Comparison of ENCODE assay signal across 17 cellular contexts in the genomic region with DNA sequence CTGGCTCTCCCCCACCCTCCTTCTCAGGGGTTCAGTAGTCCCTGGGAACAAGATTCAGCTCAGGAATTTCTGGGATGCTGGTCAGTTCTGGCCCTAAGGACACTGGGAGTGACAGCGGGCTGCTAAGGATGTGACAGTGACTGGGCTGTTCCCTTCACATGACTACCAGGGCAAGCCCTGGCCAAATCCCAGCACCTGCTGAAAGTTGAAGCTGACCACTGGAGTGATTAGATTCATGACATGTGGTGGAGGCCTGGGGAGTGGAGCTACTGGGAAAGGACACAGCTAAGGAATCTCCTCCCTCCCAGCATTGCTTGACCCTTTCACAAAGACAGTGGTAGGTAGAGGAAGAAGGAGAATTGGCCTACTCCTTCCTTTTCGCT.
DNase-seq lines count a peak whose midpoint lies in the region; ATAC-seq and TF ChIP-seq lines count a peak whose summit lies in the region.
"Had no signal": no experiment of that assay in that cellular context is flagged by ENCODE, and none has a peak within 500 bp of the region (broad histone marks: within the 10 kb centered on the region; RNA-seq: fewer than 3 reads in every experiment).

No MANE protein-coding gene starts in this region.

- intact Hi-C loops in Right ventricle myocardium inferior (cut with DNase I) = no loop called here

- H3K9me3 ChIP-seq in effector memory CD4-positive, alpha-beta T cell (ENCODE audit: control insufficient read depth, low read length) = no peaks in the 10 kb centered on the region
- H3K9me3 ChIP-seq: breast epithelium, neutrophil, Peyer's patch had no signal

- H3K27me3 ChIP-seq in effector memory CD4-positive, alpha-beta T cell (replicated peaks; ENCODE audit: control insufficient read depth, insufficient read depth, low read length, poor library complexity, severe bottlenecking) = no peaks in the 10 kb centered on the region
- H3K27me3 ChIP-seq: breast epithelium, neutrophil, Peyer's patch had no signal

- TF ChIP-seq CTCF in GM12865 (IDR thresholded peaks at IDR 0.05; ENCODE audit: insufficient read depth, low read depth, low read length, missing control alignments) = no peak

- ATAC-seq in GM21723 (IDR thresholded peaks at IDR 0.05; ENCODE audit: unreplicated experiment) (peak; percentile 20), HG03135 (IDR thresholded peaks at IDR 0.05; ENCODE audit: unreplicated experiment) (peak; percentile 7), GM19395 (IDR thresholded peaks at IDR 0.05; ENCODE audit: unreplicated experiment) (no peak), Right ventricle myocardium inferior (no peak)

- H3K4me3 ChIP-seq in GM12865 (ENCODE audit: low read depth, low read length) = peak overlapping the region; percentile 29
- H3K4me3 ChIP-seq in effector memory CD4-positive, alpha-beta T cell (ENCODE audit: insufficient read depth, low read depth, low read length, poor library complexity, severe bottlenecking) = no peak overlapping the region
- H3K4me3 ChIP-seq: breast epithelium, Peyer's patch had no signal

- no peaks in the 10 kb centered on the region for H3K4me1 ChIP-seq in effector memory CD4-positive, alpha-beta T cell (ENCODE audit: control insufficient read depth, insufficient read depth, low read length, poor library complexity, severe bottlenecking)
- H3K4me1 ChIP-seq: breast epithelium had no signal

- DNase-seq in GM12865 (ENCODE audit: low read depth) = peak; percentile 32
- DNase-seq in effector memory CD4-positive, alpha-beta T cell = no peak
- DNase-seq in OCI-M2 (lab: John Stamatoyannopoulos, UW; ENCODE audit: unreplicated experiment) = no peak
- DNase-seq in SKM-1 treated with dmso at 0.1 percent for 144 hours (lab: John Stamatoyannopoulos, UW; ENCODE audit: unreplicated experiment) = no peak
- no peak for DNase-seq in Right ventricle myocardium inferior (ENCODE audit: missing footprints)
- DNase-seq: activated CD4-positive, alpha-beta memory T cell treated with anti-CD3 and anti-CD28 coated beads, Interleukin-2, amount 10 ng/mL, durations not matched to agents 7 days and 5 days; activated T-cell treated with anti-CD3 and anti-CD28 coated beads, Interleukin-2, amount 50 U/mL, for 48 hours; head of caudate nucleus; NCI-H2081 treated with DMSO at 0.1 percent for 48 hours; NCI-H526 treated with DMSO at 0.1 percent for 48 hours; substantia nigra had no signal

- no peaks in the 10 kb centered on the region for H3K36me3 ChIP-seq in effector memory CD4-positive, alpha-beta T cell (ENCODE audit: control insufficient read depth, insufficient read depth, low read length)
- H3K36me3 ChIP-seq: breast epithelium, neutrophil, Peyer's patch had no signal

- peak overlapping the region; percentile 55 for H3K27ac ChIP-seq in effector memory CD4-positive, alpha-beta T cell (ENCODE audit: insufficient read depth, low read length, poor library complexity, severe bottlenecking)
- H3K27ac ChIP-seq: breast epithelium, neutrophil had no signal

Comparison
In these comparisons a context has a peak if more than half of its experiments do, and no peak if none do; other contexts are left out.
1. ATAC-seq: peak in GM21723 (single experiment) and HG03135 (single experiment); none in GM19395 (single experiment) and Right ventricle myocardium inferior (single experiment).